Comparison of ENCODE assay signal across 8 cellular contexts in genomic region chr19:19628499-19629134, GRCh38. TPM values are rescaled to one million over a fixed set of nuclear protein-coding genes. Genes with fewer than 3 reads are reported as not detected.
A peak's percentile ranks its signal among the peaks of the same experiment; 100 is the strongest.
DNase-seq lines count a peak whose midpoint lies in the region; ATAC-seq and TF ChIP-seq lines count a peak whose summit lies in the region.

No MANE protein-coding gene starts in this region.

- H3K36me3 ChIP-seq in A673 (ENCODE audit: insufficient read depth, low read length, poor library complexity, severe bottlenecking) = no peaks in the 10 kb centered on the region
- H3K36me3 ChIP-seq in esophagus squamous epithelium = peaks cover 0 to 34% (median 4%) of the 10 kb centered on the region in 3 donors

- intact Hi-C loops in A673 (cut with micrococcal nuclease; ENCODE audit: unreplicated experiment) = loop anchor here (2.0 kb wide), 1 partner anchor 38 kb away; no protein-coding TSS in a partner anchor
- intact Hi-C loops in esophagus squamous epithelium (cut with DNase I) = no loop called here

- peaks cover 17% of the 10 kb centered on the region for H3K4me1 ChIP-seq in A673 (ENCODE audit: insufficient read depth, low read length, poor library complexity, severe bottlenecking)
- peaks cover 10 to 28% (median 11%) of the 10 kb centered on the region in 3 donors for H3K4me1 ChIP-seq in esophagus squamous epithelium

- H3K4me3 ChIP-seq in A673 (ENCODE audit: low read depth, low read length, poor library complexity, severe bottlenecking) (peak overlapping the region; percentile 80), esophagus squamous epithelium (peak overlapping the region; percentile 67 to 85 (median 72))

- POLR2A ChIA-PET in A673 (lab: Charles Lee; ENCODE audit: low non-redundant PET) = no interaction called here

- DNase-seq in A673 (ENCODE audit: low spot score) = peak; percentile 48
- peak; percentile 77 for DNase-seq in NCI-H2171 (lab: John Stamatoyannopoulos, UW)
- DNase-seq in activated T-cell treated with anti-CD3 and anti-CD28 coated beads for 24 hours (ENCODE audit: low read depth) = peak; percentile 36
- no peak for DNase-seq in esophagus squamous epithelium (lab: John Stamatoyannopoulos, UW)
- DNase-seq in non-pigmented ciliary epithelial cell (ENCODE audit: low read depth) = peak; percentile 36
- no peak for DNase-seq in SKM-1 (lab: John Stamatoyannopoulos, UW; ENCODE audit: unreplicated experiment)
- DNase-seq in HuH-7 (ENCODE audit: low spot score) = no peak

- BruUV-seq in A673 (replicated peaks; lab: Mats Ljungman, UMichigan) = no TSS peak

- CTCF ChIA-PET in A673 (lab: Charles Lee) = interaction anchor here (0.6 kb wide), 1 partner anchor 471 kb away, joined by 5 read pairs; no protein-coding TSS in a partner anchor

- no peak for TF ChIP-seq CTCF in A673 (conservative IDR thresholded peaks at IDR 0.05; ENCODE audit: low read depth, low read length)
- no peak for TF ChIP-seq CTCF in esophagus squamous epithelium (IDR thresholded peaks at IDR 0.05)

- H3K9me3 ChIP-seq in A673 (ENCODE audit: low read depth, low read length, poor library complexity, severe bottlenecking) (no peaks in the 10 kb centered on the region), esophagus squamous epithelium (no peaks in the 10 kb centered on the region)

- 25 to 60% methylated on average over 2 to 4 of the region's 52 CpGs for WGBS in esophagus squamous epithelium, 2 donors

- H3K27me3 ChIP-seq in A673 (replicated peaks; ENCODE audit: insufficient read depth, low read depth, low read length, poor library complexity) (no peaks in the 10 kb centered on the region), esophagus squamous epithelium (peaks cover 0 to 9% (median 0%) of the 10 kb centered on the region in 4 donors)

- peak; percentile 16 for ATAC-seq in GM19397 (IDR thresholded peaks at IDR 0.05; ENCODE audit: unreplicated experiment)

- H3K27ac ChIP-seq in A673 (ENCODE audit: low read depth, low read length, poor library complexity, severe bottlenecking) (peak overlapping the region; percentile 65), esophagus squamous epithelium (peak overlapping the region; percentile 84 to 92 (median 89))

- peak in 1 of 4 donors; percentile 34 for TF ChIP-seq POLR2A in esophagus squamous epithelium (IDR thresholded peaks at IDR 0.05)

RNA-seq across cellular contexts. Expression of gene LPAR2, which starts 0.6 kb away (rescaled TPM):
- total RNA-seq in A673 (2021) (17.2 and 20.6 TPM in 2 replicates), esophagus squamous epithelium (10 to 100 TPM in 2 of 4 donors, 1 to 10 TPM in 2; 7.6 to 13.1 (median 9.5) TPM)

RNA-seq across cellular contexts. Expression of gene PBX4, which starts 10.1 kb away (rescaled TPM):
- total RNA-seq in A673 (2021) (3.1 and 4.6 TPM in 2 replicates), esophagus squamous epithelium (1 to 10 TPM in 3 of 4 donors, under 1 TPM in 1; 0.61 to 1.9 (median 1.7) TPM)

RNA-seq across cellular contexts. Expression of gene GMIP, which starts 14.8 kb away (rescaled TPM):
- 9.0 and 10.9 TPM in 2 replicates for total RNA-seq in A673 (2021)
- 10 to 100 TPM in 2 of 4 donors, 1 to 10 TPM in 2; 7.0 to 22.8 (median 10.0) TPM for total RNA-seq in esophagus squamous epithelium

RNA-seq across cellular contexts. Expression of gene ATP13A1, which starts 34.9 kb away (rescaled TPM):
- 88.1 and 94.4 TPM in 2 replicates for total RNA-seq in A673 (2021)
- total RNA-seq in esophagus squamous epithelium = 100 to 1,000 TPM in 3 of 4 donors, 10 to 100 TPM in 1; 79.7 to 257 (median 153) TPM

RNA-seq across cellular contexts. Expression of gene ZNF101, which starts 40.0 kb away (rescaled TPM):
- total RNA-seq in A673 (2021) = 14.5 and 17.7 TPM in 2 replicates
- 1 to 10 TPM; 5.5 to 8.2 (median 6.5) TPM for total RNA-seq in esophagus squamous epithelium

Comparison
In these comparisons a context has a peak if more than half of its experiments do, and no peak if none do; other contexts are left out.
1. DNase-seq: peak in A673 (single experiment), NCI-H2171 (single experiment), activated T-cell treated with anti-CD3 and anti-CD28 coated beads for 24 hours (single experiment) and non-pigmented ciliary epithelial cell (single experiment); none in esophagus squamous epithelium (single experiment), SKM-1 (single experiment) and HuH-7 (single experiment).